7 cellular contexts compared by ENCODE assay signal in genomic region chr11:60923800-60924109, GRCh38. TPM values are rescaled to one million over a fixed set of nuclear protein-coding genes. Genes with fewer than 3 reads are reported as not detected.
DNase-seq lines count a peak whose midpoint lies in the region; ATAC-seq and TF ChIP-seq lines count a peak whose summit lies in the region.

No MANE protein-coding gene starts in this region.

- H3K9me2 ChIP-seq in GM23338 (ENCODE audit: insufficient read depth), result no peaks in the 10 kb centered on the region
- H3K9me2 ChIP-seq in SK-N-SH, result no peaks in the 10 kb centered on the region

- H2AFZ ChIP-seq in GM23338, result peak overlapping the region; percentile 95
- H2AFZ ChIP-seq in SK-N-SH (ENCODE audit: low read depth), result no peak overlapping the region

- H3K27ac ChIP-seq in GM23338 (ENCODE audit: low read depth), result no peak overlapping the region
- H3K27ac ChIP-seq in SK-N-SH (ENCODE audit: low read depth in 2 of 2, low read length in 1 of 2), result peak overlapping the region in 1 of 2 experiments; percentile 82; a peak in 1 of 4 replicates
- no peak overlapping the region for H3K27ac ChIP-seq in left ventricle myocardium inferior (replicated peaks)
- no peak overlapping the region for H3K27ac ChIP-seq in gastroesophageal sphincter

- peak overlapping the region; percentile 91 for H3K4me3 Mint-ChIP-seq in GM23338

- no peak for TF ChIP-seq RAD21 in SK-N-SH (IDR thresholded peaks at IDR 0.05; ENCODE audit: low read length)

- TF ChIP-seq EP300 in SK-N-SH (IDR thresholded peaks at IDR 0.05; ENCODE audit: borderline replicate concordance in 1 of 2, low read depth in 1 of 2, low read length in 1 of 2) (no peak), gastroesophageal sphincter (IDR thresholded peaks at IDR 0.05) (no peak)

- peaks cover 10% of the 10 kb centered on the region; the same call in 1 of the 2 replicates for H4K20me1 ChIP-seq in GM23338 (replicated peaks; ENCODE audit: insufficient read depth)
- H4K20me1 ChIP-seq in SK-N-SH (ENCODE audit: insufficient read depth), result no peaks in the 10 kb centered on the region

- intact Hi-C loops in left ventricle myocardium inferior (cut with micrococcal nuclease), result no loop called here

- no peaks in the 10 kb centered on the region for H3F3A ChIP-seq in GM23338 (replicated peaks; ENCODE audit: low read depth)
- no peaks in the 10 kb centered on the region for H3F3A ChIP-seq in SK-N-SH (replicated peaks; ENCODE audit: insufficient read depth)

- H3K9me3 ChIP-seq in SK-N-SH (no peaks in the 10 kb centered on the region), left ventricle myocardium inferior (replicated peaks) (no peaks in the 10 kb centered on the region), skeletal muscle satellite cell (replicated peaks; ENCODE audit: low read length) (no peaks in the 10 kb centered on the region), gastroesophageal sphincter (no peaks in the 10 kb centered on the region)

- peaks cover 15% of the 10 kb centered on the region for H3K27me3 Mint-ChIP-seq in GM23338 (ENCODE audit: insufficient read depth, low read depth, poor library complexity)

- H3K27me3 ChIP-seq in GM23338 (ENCODE audit: insufficient read depth) (peaks cover 10% of the 10 kb centered on the region; the same call in 1 of the 2 replicates), SK-N-SH (ENCODE audit: insufficient read depth) (no peaks in the 10 kb centered on the region), left ventricle myocardium inferior (ENCODE audit: low read depth) (peaks cover 28% of the 10 kb centered on the region), skeletal muscle satellite cell (ENCODE audit: control insufficient read depth, insufficient read depth, low read length) (peaks cover 7% of the 10 kb centered on the region), gastroesophageal sphincter (peaks cover 41% of the 10 kb centered on the region)

- no peak for TF ChIP-seq CTCF in GM23338 (conservative IDR thresholded peaks at IDR 0.05; ENCODE audit: low read depth in 2 of 2)
- TF ChIP-seq CTCF in SK-N-SH (IDR thresholded peaks at IDR 0.05), result no peak
- no peak for TF ChIP-seq CTCF in left ventricle myocardium inferior (IDR thresholded peaks at IDR 0.05; ENCODE audit: borderline replicate concordance)
- TF ChIP-seq CTCF in gastroesophageal sphincter (IDR thresholded peaks at IDR 0.05), result no peak

- POLR2A ChIA-PET in SK-N-SH (lab: Yijun Ruan, JAX), result interaction anchor here (1.7 kb wide), 1 partner anchor 10 kb away, joined by 5 read pairs; the partner anchor contains the start of gene TMEM109

- CTCF ChIA-PET in SK-N-SH (lab: Yijun Ruan, JAX), result interaction anchor here (0.7 to 5.8 kb wide), 8 partner anchors 9 to 264 kb away, joined by 3 to 21 read pairs (median 4); no protein-coding TSS in a partner anchor

- no peaks in the 10 kb centered on the region for H3K36me3 ChIP-seq in GM23338 (ENCODE audit: insufficient read depth)
- peaks cover 6 to 37% of the 10 kb centered on the region in 2 experiments for H3K36me3 ChIP-seq in SK-N-SH (replicated peaks in 1 of 2; ENCODE audit: control insufficient read depth in 1 of 2, insufficient read depth in 2 of 2, low read length in 1 of 2)
- H3K36me3 ChIP-seq in left ventricle myocardium inferior, result peaks cover 39% of the 10 kb centered on the region
- peaks cover 25% of the 10 kb centered on the region for H3K36me3 ChIP-seq in skeletal muscle satellite cell (ENCODE audit: insufficient read depth, low read length)
- peaks cover 0 to 44% of the 10 kb centered on the region in 2 donors for H3K36me3 ChIP-seq in gastroesophageal sphincter

- H3K27ac Mint-ChIP-seq in GM23338, result no peak overlapping the region

- H3K36me3 Mint-ChIP-seq in GM23338 (ENCODE audit: low read depth), result peaks cover 50% of the 10 kb centered on the region

- peaks cover 6% of the 10 kb centered on the region for H3K4me1 ChIP-seq in GM23338 (ENCODE audit: insufficient read depth)
- peaks cover 5 to 28% of the 10 kb centered on the region in 2 experiments; a peak in 3 of 4 replicates for H3K4me1 ChIP-seq in SK-N-SH (ENCODE audit: control insufficient read depth in 1 of 2, insufficient read depth in 2 of 2, low read depth in 1 of 2, low read length in 1 of 2)
- peaks cover 40% of the 10 kb centered on the region for H3K4me1 ChIP-seq in left ventricle myocardium inferior
- H3K4me1 ChIP-seq in skeletal muscle satellite cell (ENCODE audit: control insufficient read depth, insufficient read depth, low read length), result peaks cover 22% of the 10 kb centered on the region
- H3K4me1 ChIP-seq in gastroesophageal sphincter, result peaks cover 0 to 45% (median 16%) of the 10 kb centered on the region in 3 donors

- H3K9me3 Mint-ChIP-seq in GM23338, result no peaks in the 10 kb centered on the region; the same call in 2 of the 3 replicates

- ATAC-seq in GM23338 (peak; percentile 42), gastroesophageal sphincter (no peak)

- DNase-seq in GM23338 (ENCODE audit: low spot score), result no peak
- no peak for DNase-seq in SK-N-SH
- DNase-seq in left ventricle myocardium inferior, result no peak
- DNase-seq in stimulated activated CD4-positive, alpha-beta T cell treated with anti-CD3 and anti-CD28 coated beads, Interleukin-12 subunit alpha, Interleukin-12 subunit beta, amount 100 ng/mL, for 4 hours, result no peak
- DNase-seq in DMS 273 (lab: John Stamatoyannopoulos, UW; ENCODE audit: unreplicated experiment), result no peak

- no peak overlapping the region for H3K9ac ChIP-seq in SK-N-SH
- H3K9ac ChIP-seq in skeletal muscle satellite cell (ENCODE audit: low read depth, low read length), result peak overlapping the region; percentile 56

- H3K79me2 ChIP-seq in GM23338 (replicated peaks; ENCODE audit: insufficient read depth), result peaks cover 9% of the 10 kb centered on the region; the same call in 1 of the 2 replicates
- peaks cover 10% of the 10 kb centered on the region for H3K79me2 ChIP-seq in SK-N-SH (ENCODE audit: insufficient read depth)

- TF ChIP-seq POLR2A in gastroesophageal sphincter (IDR thresholded peaks at IDR 0.05), result no peak

- H3K4me1 Mint-ChIP-seq in GM23338, result peaks cover 25% of the 10 kb centered on the region

- H3K4me2 ChIP-seq in GM23338, result peak overlapping the region; percentile 90
- H3K4me2 ChIP-seq in SK-N-SH, result peak overlapping the region; percentile 99
- peak overlapping the region; percentile 93 for H3K4me2 ChIP-seq in skeletal muscle satellite cell (ENCODE audit: low read length)

- 43% methylated on average over 4 of the region's 6 CpGs for WGBS in SK-N-SH (ENCODE audit: low lambda C conversion rate)
- WGBS in gastroesophageal sphincter (ENCODE audit: low coverage in 1 of 2), 2 donors, result 10% methylated on average over 2 of the region's 6 CpGs; no CpG with 5 or more reads in 1 of the 2 donors

- peak overlapping the region; percentile 91 for H3K4me3 ChIP-seq in GM23338
- peak overlapping the region; percentile 80 to 92 for H3K4me3 ChIP-seq in SK-N-SH (ENCODE audit: low read depth in 2 of 2, low read length in 1 of 2)
- peak overlapping the region; percentile 78 for H3K4me3 ChIP-seq in left ventricle myocardium inferior
- peak overlapping the region; percentile 77 for H3K4me3 ChIP-seq in skeletal muscle satellite cell (ENCODE audit: low read length)
- H3K4me3 ChIP-seq in gastroesophageal sphincter, result peak overlapping the region in 1 of 2 donors; percentile 66

TF ChIP-seq in GM23338, 12 proteins besides CTCF, POLR2A, EP300 and RAD21 (continues in another document):
- no peak for TF ChIP-seq ZNF114 (CRISPR knock-in tag; IDR thresholded peaks at IDR 0.05)

RNA-seq across cellular contexts. Expression of gene TMEM132A, which starts 0.5 kb away (rescaled TPM):
- total RNA-seq in GM23338 (2014; rRNA removed; shearing (Covaris generic)), result 51.9 and 96.6 TPM in 2 replicates
- polyA plus RNA-seq in GM23338 (2016; fragmentation: Nextera tagmentation; extraction: Ambion mirVana) (36.2 and 38.5 TPM in 2 replicates), SK-N-SH (2012; rRNA removed) (62.2 and 66.9 TPM in 2 replicates)
- polyA plus RNA-seq in SK-N-SH (2012; cell fraction: cytosol; rRNA removed), result 30.0 and 50.0 TPM in 2 replicates
- 225 and 315 TPM in 2 replicates for polyA plus RNA-seq in SK-N-SH (2012; cell fraction: nucleus; rRNA removed)
- total RNA-seq in left ventricle myocardium inferior (6.4 TPM), gastroesophageal sphincter (1 to 10 TPM; 3.2 to 8.9 (median 6.5) TPM)
- total RNA-seq in skeletal muscle satellite cell (2012; rRNA removed), result 8.4 and 19.7 TPM in 2 replicates

RNA-seq across cellular contexts. Expression of gene TMEM109, which starts 9.8 kb away (rescaled TPM):
- 12.1 and 17.7 TPM in 2 replicates for total RNA-seq in GM23338 (2014; rRNA removed; shearing (Covaris generic))
- polyA plus RNA-seq in GM23338 (2016; fragmentation: Nextera tagmentation; extraction: Ambion mirVana) (17.4 TPM in 2 replicates), SK-N-SH (2012; rRNA removed) (38.0 and 52.7 TPM in 2 replicates)
- polyA plus RNA-seq in SK-N-SH (2012; cell fraction: cytosol; rRNA removed), result 33.3 and 44.2 TPM in 2 replicates
- 23.4 and 25.2 TPM in 2 replicates for polyA plus RNA-seq in SK-N-SH (2012; cell fraction: nucleus; rRNA removed)
- total RNA-seq in left ventricle myocardium inferior (86.7 TPM), gastroesophageal sphincter (100 to 1,000 TPM; 107 to 132 (median 120) TPM)
- 26.6 and 54.6 TPM in 2 replicates for total RNA-seq in skeletal muscle satellite cell (2012; rRNA removed)

RNA-seq across cellular contexts. Expression of gene PRPF19, which starts 17.4 kb away (rescaled TPM):
- total RNA-seq in GM23338 (2014; rRNA removed; shearing (Covaris generic)), result 134 and 161 TPM in 2 replicates
- polyA plus RNA-seq in GM23338 (2016; fragmentation: Nextera tagmentation; extraction: Ambion mirVana), result 153 and 186 TPM in 2 replicates
- 44.0 and 58.9 TPM in 2 replicates for polyA plus RNA-seq in SK-N-SH (2012; rRNA removed)
- 36.1 and 49.0 TPM in 2 replicates for polyA plus RNA-seq in SK-N-SH (2012; cell fraction: cytosol; rRNA removed)
- 55.2 and 72.4 TPM in 2 replicates for polyA plus RNA-seq in SK-N-SH (2012; cell fraction: nucleus; rRNA removed)
- 36.5 TPM for total RNA-seq in left ventricle myocardium inferior
- 60.1 and 74.9 TPM in 2 replicates for total RNA-seq in skeletal muscle satellite cell (2012; rRNA removed)
- 10 to 100 TPM; 50.2 to 73.6 (median 60.5) TPM for total RNA-seq in gastroesophageal sphincter

RNA-seq across cellular contexts. Expression of gene SLC15A3, which starts 28.2 kb away (rescaled TPM):
- total RNA-seq in GM23338 (2014; rRNA removed; shearing (Covaris generic)), result 15.8 and 18.9 TPM in 2 replicates
- polyA plus RNA-seq in GM23338 (2016; fragmentation: Nextera tagmentation; extraction: Ambion mirVana) (14.2 and 16.7 TPM in 2 replicates), SK-N-SH (2012; rRNA removed) (0.13 TPM in 1 of 2 replicates, not detected in the other)
- polyA plus RNA-seq in SK-N-SH (2012; cell fraction: cytosol; rRNA removed), result 0.03 TPM in 1 of 2 replicates, not detected in the other
- 0.17 and 0.39 TPM in 2 replicates for polyA plus RNA-seq in SK-N-SH (2012; cell fraction: nucleus; rRNA removed)
- total RNA-seq in left ventricle myocardium inferior (15.4 TPM), gastroesophageal sphincter (10 to 100 TPM; 16.7 to 48.4 (median 19.5) TPM)
- 1.5 and 2.0 TPM in 2 replicates for total RNA-seq in skeletal muscle satellite cell (2012; rRNA removed)

RNA-seq across cellular contexts. Expression of gene CD6, which starts 47.7 kb away (rescaled TPM):
- 0.49 and 1.9 TPM in 2 replicates for total RNA-seq in GM23338 (2014; rRNA removed; shearing (Covaris generic))
- polyA plus RNA-seq in GM23338 (2016; fragmentation: Nextera tagmentation; extraction: Ambion mirVana) (not detected in 2 replicates), SK-N-SH (2012; rRNA removed) (not detected in 2 replicates)
- polyA plus RNA-seq in SK-N-SH (2012; cell fraction: cytosol; rRNA removed), result not detected in 2 replicates
- not detected in 2 replicates for polyA plus RNA-seq in SK-N-SH (2012; cell fraction: nucleus; rRNA removed)
- total RNA-seq in left ventricle myocardium inferior (0.47 TPM), gastroesophageal sphincter (1 to 10 TPM in 1 of 4 donors, under 1 TPM in 2, not detected in 1; 0.15 to 2.7 (median 0.35) TPM)
- not detected in 2 replicates for total RNA-seq in skeletal muscle satellite cell (2012; rRNA removed)
